14 cellular contexts compared by ENCODE assay signal in the genomic region with DNA sequence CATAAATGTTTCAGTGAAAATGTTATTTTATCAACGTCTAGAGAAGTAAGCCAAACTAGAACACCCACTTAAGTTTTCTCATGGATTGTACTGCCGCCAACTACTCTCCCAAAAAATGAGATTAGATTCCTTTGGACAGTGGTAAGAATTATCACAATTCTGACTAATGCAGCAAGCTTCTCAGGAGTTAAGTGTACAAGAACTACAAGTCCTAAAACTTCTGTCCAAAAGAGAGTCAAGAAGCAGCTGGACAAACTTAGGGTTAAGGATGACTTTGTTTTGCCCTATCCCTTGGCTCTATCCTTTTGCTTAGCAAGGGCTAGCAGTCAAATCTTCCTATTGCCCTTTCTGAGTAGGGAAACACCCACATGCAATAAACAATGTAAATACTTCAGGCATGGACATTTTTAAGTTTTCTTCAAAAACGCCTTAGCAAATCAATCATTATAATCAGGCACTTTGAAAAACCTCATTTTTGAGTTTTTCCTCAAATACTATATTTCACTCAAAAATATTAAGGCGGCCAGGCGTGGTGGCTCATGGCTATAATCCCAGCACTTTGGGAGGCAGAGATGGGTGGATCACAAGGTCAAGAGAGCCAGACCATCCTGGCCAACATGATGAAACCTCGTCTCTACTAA. TPM values are rescaled to one million over a fixed set of nuclear protein-coding genes. Genes with fewer than 3 reads are reported as not detected.
DNase-seq lines count a peak whose midpoint lies in the region; ATAC-seq and TF ChIP-seq lines count a peak whose summit lies in the region.
"Had no signal": no experiment of that assay in that cellular context is flagged by ENCODE, and none has a peak within 500 bp of the region (broad histone marks: within the 10 kb centered on the region; RNA-seq: fewer than 3 reads in every experiment).

No MANE protein-coding gene starts in this region.

- no peaks in the 10 kb centered on the region for H4K20me1 ChIP-seq in fibroblast of lung (ENCODE audit: control insufficient read depth, extremely low read depth, insufficient read depth, low read length)

- H3K27me3 Mint-ChIP-seq in activated T-cell treated with anti-CD3 and anti-CD28 coated beads, Interleukin-2, amount 50 U/mL, for 72 hours (ENCODE audit: low read depth) = no peaks in the 10 kb centered on the region

- no peak for TF ChIP-seq CTCF in fibroblast of lung (conservative IDR thresholded peaks at IDR 0.05 in 1 of 2, IDR thresholded peaks at IDR 0.05 in 1 of 2; ENCODE audit: low read depth in 1 of 2, low read length in 2 of 2)
- TF ChIP-seq CTCF in neutrophil (IDR thresholded peaks at IDR 0.05) = no peak

- H3K4me3 Mint-ChIP-seq in activated T-cell treated with anti-CD3 and anti-CD28 coated beads, Interleukin-2, amount 50 U/mL, for 72 hours = no peak overlapping the region
- H3K4me3 Mint-ChIP-seq: activated T-cell treated with anti-CD3 and anti-CD28 coated beads, Interleukin-2, amount 50 U/mL, for 4 hours had no signal

- no peaks in the 10 kb centered on the region for H3K9me3 Mint-ChIP-seq in activated T-cell treated with anti-CD3 and anti-CD28 coated beads, Interleukin-2, amount 50 U/mL, for 72 hours
- H3K9me3 Mint-ChIP-seq: activated T-cell treated with anti-CD3 and anti-CD28 coated beads, Interleukin-2, amount 50 U/mL, for 4 hours had no signal

- H3K36me3 Mint-ChIP-seq in activated T-cell treated with anti-CD3 and anti-CD28 coated beads, Interleukin-2, amount 50 U/mL, for 72 hours (ENCODE audit: insufficient read depth in 2 of 2) = peaks cover 5 to 9% of the 10 kb centered on the region in 2 donors

- no peaks in the 10 kb centered on the region for H3K36me3 ChIP-seq in fibroblast of lung (ENCODE audit: control insufficient read depth, insufficient read depth, low read length)
- H3K36me3 ChIP-seq in neutrophil = no peaks in the 10 kb centered on the region
- H3K36me3 ChIP-seq: prostate gland, suprapubic skin had no signal

- peaks cover 7% of the 10 kb centered on the region for H3K4me1 ChIP-seq in fibroblast of lung (ENCODE audit: control insufficient read depth, extremely low read depth, insufficient read depth, low read length)
- H3K4me1 ChIP-seq in neutrophil (ENCODE audit: control insufficient read depth in 1 of 2, insufficient read depth in 1 of 2, low read depth in 1 of 2, low read length in 1 of 2) = peaks cover 73 to 86% of the 10 kb centered on the region in 2 experiments
- H3K4me1 ChIP-seq: prostate gland had no signal

- no peak overlapping the region for H3K27ac Mint-ChIP-seq in activated T-cell treated with anti-CD3 and anti-CD28 coated beads, Interleukin-2, amount 50 U/mL, for 72 hours

- ATAC-seq in HG02571 (IDR thresholded peaks at IDR 0.05; ENCODE audit: unreplicated experiment) = no peak
- no peak for ATAC-seq in activated T-cell treated with anti-CD3 and anti-CD28 coated beads, Interleukin-2, amount 50 U/mL, for 72 hours (replicated peaks in 1 of 2)
- ATAC-seq: activated T-cell treated with anti-CD3 and anti-CD28 coated beads, Interleukin-2, amount 50 U/mL, for 4 hours had no signal

- H3K27ac ChIP-seq in fibroblast of lung (ENCODE audit: insufficient read depth, low read length) = peak overlapping the region; percentile 29
- H3K27ac ChIP-seq in neutrophil = peak overlapping the region; percentile 99
- H3K27ac ChIP-seq: BLaER1, prostate gland, suprapubic skin had no signal

- no peaks in the 10 kb centered on the region for H3K27me3 ChIP-seq in fibroblast of lung (ENCODE audit: control insufficient read depth, insufficient read depth, low read length)
- no peaks in the 10 kb centered on the region for H3K27me3 ChIP-seq in neutrophil
- H3K27me3 ChIP-seq: BLaER1, suprapubic skin had no signal

- H3K9me3 ChIP-seq in fibroblast of lung (ENCODE audit: control insufficient read depth, insufficient read depth, low read depth, low read length) (no peaks in the 10 kb centered on the region), neutrophil (no peaks in the 10 kb centered on the region)
- H3K9me3 ChIP-seq: prostate gland, suprapubic skin had no signal

- DNase-seq in AG08396 (ENCODE audit: low spot score) = peak; percentile 53
- DNase-seq in M059J (ENCODE audit: low read depth) = peak; percentile 50
- DNase-seq in fibroblast of lung (ENCODE audit: low read depth in 2 of 2) = peak; percentile 48 to 92
- DNase-seq in AML-193 (lab: John Stamatoyannopoulos, UW) = no peak
- no peak for DNase-seq in activated T-cell treated with anti-CD3 and anti-CD28 coated beads, Interleukin-2, amount 50 U/mL, for 72 hours
- no peak for DNase-seq in NCI-H446 treated with DMSO at 0.1 percent for 48 hours (lab: John Stamatoyannopoulos, UW)
- DNase-seq: activated T-cell treated with anti-CD3 and anti-CD28 coated beads, Interleukin-2, amount 50 U/mL, for 4 hours; GF-D8; NCI-H2171 had no signal

- H3K4me3 ChIP-seq in fibroblast of lung (replicated peaks in 1 of 4; ENCODE audit: control extremely low read depth in 1 of 4, insufficient read depth in 1 of 4, low read depth in 3 of 4, low read length in 4 of 4) (no peak overlapping the region), neutrophil (ENCODE audit: low read depth in 1 of 2, low read length in 1 of 2) (no peak overlapping the region)
- H3K4me3 ChIP-seq: BLaER1, prostate gland, suprapubic skin had no signal

- peaks cover 80% of the 10 kb centered on the region for H3K79me2 ChIP-seq in fibroblast of lung (ENCODE audit: control insufficient read depth, insufficient read depth, low read length)

- H3K4me1 Mint-ChIP-seq in activated T-cell treated with anti-CD3 and anti-CD28 coated beads, Interleukin-2, amount 50 U/mL, for 72 hours (ENCODE audit: low read depth) = peaks cover 42% of the 10 kb centered on the region

- peak overlapping the region; percentile 13 for H3K4me2 ChIP-seq in fibroblast of lung (ENCODE audit: extremely low read depth, insufficient read depth, low read length)
- H3K4me2 ChIP-seq: BLaER1 had no signal

- H3K9ac ChIP-seq in fibroblast of lung (ENCODE audit: insufficient read depth, low read length) = no peak overlapping the region
- H3K9ac ChIP-seq: BLaER1 had no signal

- no peak overlapping the region for H2AFZ ChIP-seq in fibroblast of lung (ENCODE audit: low read length)

RNA-seq across cellular contexts. Expression of a gene that starts 19.5 kb away (rescaled TPM):
- 78.0 and 106 TPM in 2 replicates for total RNA-seq in M059J (2014; rRNA removed; shearing (Covaris generic))
- 135 and 258 TPM in 2 replicates for total RNA-seq in fibroblast of lung
- polyA plus RNA-seq in fibroblast of lung = 133 and 134 TPM in 2 replicates
- polyA plus RNA-seq in fibroblast of lung (2012) = 76.2 and 79.1 TPM in 2 replicates
- polyA minus RNA-seq in fibroblast of lung (ENCODE audit: low replicate concordance) = 149 and 212 TPM in 2 replicates
- total RNA-seq in activated T-cell treated with anti-CD3 and anti-CD28 coated beads, Interleukin-2, amount 50 U/mL, for 72 hours = 10 to 100 TPM; 74.5 to 76.3 TPM

Comparison
In these comparisons a context has a peak if more than half of its experiments do, and no peak if none do; other contexts are left out.
1. DNase-seq: peak in AG08396 (single experiment), M059J (single experiment) and fibroblast of lung (2 of 2); none in AML-193 (0 of 2), activated T-cell treated with anti-CD3 and anti-CD28 coated beads, Interleukin-2, amount 50 U/mL, for 72 hours (0 of 2) and NCI-H446 treated with DMSO at 0.1 percent for 48 hours (single experiment).